9 cellular contexts compared by ENCODE assay signal in genomic region chr9:104177003-104177611, GRCh38.
DNase-seq lines count a peak whose midpoint lies in the region; ATAC-seq and TF ChIP-seq lines count a peak whose summit lies in the region.
"Had no signal": no experiment of that assay in that cellular context is flagged by ENCODE, and none has a peak within 500 bp of the region (broad histone marks: within the 10 kb centered on the region; RNA-seq: fewer than 3 reads in every experiment).

No MANE protein-coding gene starts in this region.

- no peak overlapping the region for H3K27ac ChIP-seq in thoracic aorta

- no peaks in the 10 kb centered on the region for H3K4me1 Mint-ChIP-seq in activated CD8-positive, alpha-beta T cell treated with anti-CD3 and anti-CD28 coated beads for 36 hours (ENCODE audit: low read depth)
- H3K4me1 Mint-ChIP-seq in activated CD8-positive, alpha-beta T cell treated with anti-CD3 and anti-CD28 coated beads, Interleukin-2, amount 10 ng/mL, durations not matched to agents 7 days and 5 days (ENCODE audit: low read depth): no peaks in the 10 kb centered on the region
- no peaks in the 10 kb centered on the region for H3K4me1 Mint-ChIP-seq in chondrocyte (ENCODE audit: low read depth)
- H3K4me1 Mint-ChIP-seq: CD4-positive, CD25-positive, alpha-beta regulatory T cell had no signal

- no peak for DNase-seq in activated CD8-positive, alpha-beta T cell treated with anti-CD3 and anti-CD28 coated beads for 36 hours
- DNase-seq in activated CD8-positive, alpha-beta T cell treated with anti-CD3 and anti-CD28 coated beads, Interleukin-2, amount 10 ng/mL, durations not matched to agents 7 days and 5 days: no peak
- DNase-seq in NAMALWA (ENCODE audit: low spot score) (peak; percentile 35), chondrocyte (ENCODE audit: low spot score) (no peak), thoracic aorta (ENCODE audit: low spot score) (no peak), amniotic stem cell (lab: John Stamatoyannopoulos, UW) (no peak)

- no peaks in the 10 kb centered on the region for H3K27me3 ChIP-seq in thoracic aorta (replicated peaks; ENCODE audit: insufficient read depth)

- no peak overlapping the region for H3K4me3 Mint-ChIP-seq in activated CD8-positive, alpha-beta T cell treated with anti-CD3 and anti-CD28 coated beads for 36 hours
- no peak overlapping the region for H3K4me3 Mint-ChIP-seq in activated CD8-positive, alpha-beta T cell treated with anti-CD3 and anti-CD28 coated beads, Interleukin-2, amount 10 ng/mL, durations not matched to agents 7 days and 5 days
- H3K4me3 Mint-ChIP-seq in chondrocyte (ENCODE audit: unreplicated experiment): no peak overlapping the region
- H3K4me3 Mint-ChIP-seq: CD4-positive, CD25-positive, alpha-beta regulatory T cell had no signal

- no peaks in the 10 kb centered on the region for H3K36me3 ChIP-seq in thoracic aorta

- H3K9me3 ChIP-seq in thoracic aorta: no peaks in the 10 kb centered on the region

- H3K27ac Mint-ChIP-seq in activated CD8-positive, alpha-beta T cell treated with anti-CD3 and anti-CD28 coated beads for 36 hours: no peak overlapping the region
- H3K27ac Mint-ChIP-seq in activated CD8-positive, alpha-beta T cell treated with anti-CD3 and anti-CD28 coated beads, Interleukin-2, amount 10 ng/mL, durations not matched to agents 7 days and 5 days: no peak overlapping the region
- H3K27ac Mint-ChIP-seq in chondrocyte (ENCODE audit: unreplicated experiment): no peak overlapping the region
- H3K27ac Mint-ChIP-seq: CD4-positive, CD25-positive, alpha-beta regulatory T cell had no signal

- intact Hi-C loops in activated CD8-positive, alpha-beta T cell treated with anti-CD3 and anti-CD28 coated beads for 36 hours (cut with micrococcal nuclease): no loop called here

- ATAC-seq in activated CD8-positive, alpha-beta T cell treated with anti-CD3 and anti-CD28 coated beads for 36 hours: no peak
- no peak for ATAC-seq in activated CD8-positive, alpha-beta T cell treated with anti-CD3 and anti-CD28 coated beads, Interleukin-2, amount 10 ng/mL, durations not matched to agents 7 days and 5 days
- no peak for ATAC-seq in thoracic aorta (ENCODE audit: insufficient number of reproducible peaks, low FRiP score, low read depth)
- ATAC-seq in GM18870 (IDR thresholded peaks at IDR 0.05; ENCODE audit: unreplicated experiment): no peak
- no peak for ATAC-seq in HG02763 (IDR thresholded peaks at IDR 0.05; ENCODE audit: unreplicated experiment)

- H3K36me3 Mint-ChIP-seq in activated CD8-positive, alpha-beta T cell treated with anti-CD3 and anti-CD28 coated beads for 36 hours (ENCODE audit: low read depth): no peaks in the 10 kb centered on the region
- no peaks in the 10 kb centered on the region for H3K36me3 Mint-ChIP-seq in activated CD8-positive, alpha-beta T cell treated with anti-CD3 and anti-CD28 coated beads, Interleukin-2, amount 10 ng/mL, durations not matched to agents 7 days and 5 days (ENCODE audit: low read depth)
- no peaks in the 10 kb centered on the region for H3K36me3 Mint-ChIP-seq in chondrocyte (ENCODE audit: low read depth)
- H3K36me3 Mint-ChIP-seq: CD4-positive, CD25-positive, alpha-beta regulatory T cell had no signal

- H3K9me3 Mint-ChIP-seq in activated CD8-positive, alpha-beta T cell treated with anti-CD3 and anti-CD28 coated beads for 36 hours: no peaks in the 10 kb centered on the region
- H3K9me3 Mint-ChIP-seq in activated CD8-positive, alpha-beta T cell treated with anti-CD3 and anti-CD28 coated beads, Interleukin-2, amount 10 ng/mL, durations not matched to agents 7 days and 5 days (ENCODE audit: insufficient read depth): no peaks in the 10 kb centered on the region
- H3K9me3 Mint-ChIP-seq in chondrocyte (ENCODE audit: low read depth): no peaks in the 10 kb centered on the region
- H3K9me3 Mint-ChIP-seq: CD4-positive, CD25-positive, alpha-beta regulatory T cell had no signal

- no peaks in the 10 kb centered on the region for H3K27me3 Mint-ChIP-seq in activated CD8-positive, alpha-beta T cell treated with anti-CD3 and anti-CD28 coated beads for 36 hours
- no peaks in the 10 kb centered on the region for H3K27me3 Mint-ChIP-seq in activated CD8-positive, alpha-beta T cell treated with anti-CD3 and anti-CD28 coated beads, Interleukin-2, amount 10 ng/mL, durations not matched to agents 7 days and 5 days (ENCODE audit: low read depth)
- peaks cover 15% of the 10 kb centered on the region for H3K27me3 Mint-ChIP-seq in chondrocyte (ENCODE audit: low read depth)
- H3K27me3 Mint-ChIP-seq: CD4-positive, CD25-positive, alpha-beta regulatory T cell had no signal

- CTCF ChIA-PET in activated CD8-positive, alpha-beta T cell treated with anti-CD3 and anti-CD28 coated beads for 36 hours (lab: Charles Lee): interaction anchor here (1.4 to 1.8 kb wide), 3 partner anchors 10 to 563 kb away, joined by 3 to 4 read pairs (median 4); no protein-coding TSS in a partner anchor
- CTCF ChIA-PET in activated CD8-positive, alpha-beta T cell treated with anti-CD3 and anti-CD28 coated beads, Interleukin-2, amount 10 ng/mL, durations not matched to agents 7 days and 5 days (lab: Charles Lee): no interaction called here

- TF ChIP-seq CTCF in activated CD8-positive, alpha-beta T cell treated with anti-CD3 and anti-CD28 coated beads for 36 hours (IDR thresholded peaks at IDR 0.05): peak; percentile 42
- TF ChIP-seq CTCF in chondrocyte (IDR thresholded peaks at IDR 0.05) (peak; percentile 70), thoracic aorta (IDR thresholded peaks at IDR 0.05) (peak; percentile 46)

- POLR2A ChIA-PET in activated CD8-positive, alpha-beta T cell treated with anti-CD3 and anti-CD28 coated beads for 36 hours (lab: Charles Lee): no interaction called here
- POLR2A ChIA-PET in activated CD8-positive, alpha-beta T cell treated with anti-CD3 and anti-CD28 coated beads, Interleukin-2, amount 10 ng/mL, durations not matched to agents 7 days and 5 days (lab: Charles Lee): no interaction called here

- no peak overlapping the region for H3K4me3 ChIP-seq in thoracic aorta

- no peaks in the 10 kb centered on the region for H3K4me1 ChIP-seq in thoracic aorta (ENCODE audit: control insufficient read depth in 1 of 2, low read depth in 2 of 2)
